Comparison of ENCODE assay signal across 11 cellular contexts in genomic region chr14:22547309-22547947, GRCh38. TPM values are rescaled to one million over a fixed set of nuclear protein-coding genes. Genes with fewer than 3 reads are reported as not detected.
DNase-seq lines count a peak whose midpoint lies in the region; ATAC-seq and TF ChIP-seq lines count a peak whose summit lies in the region.
"Had no signal": no experiment of that assay in that cellular context is flagged by ENCODE, and none has a peak within 500 bp of the region (broad histone marks: within the 10 kb centered on the region; RNA-seq: fewer than 3 reads in every experiment).

No MANE protein-coding gene starts in this region.

- H3K9me3 Mint-ChIP-seq in stimulated activated naive CD8-positive, alpha-beta T cell treated with anti-CD3 and anti-CD28 coated beads, Interleukin-15, Interleukin-2, amounts not matched to agents 100 ng/mL and 50 ng/mL, for 24 hours, result no peaks in the 10 kb centered on the region
- no peaks in the 10 kb centered on the region for H3K9me3 Mint-ChIP-seq in central memory CD8-positive, alpha-beta T cell

- H3K9me3 ChIP-seq in mucosa of rectum (ENCODE audit: control insufficient read depth in 2 of 2, low read length in 2 of 2) (no peaks in the 10 kb centered on the region), vagina (no peaks in the 10 kb centered on the region)

- peak overlapping the region; percentile 74 to 78 for H3K27ac ChIP-seq in mucosa of rectum (ENCODE audit: low read depth in 2 of 2, low read length in 2 of 2)
- H3K27ac ChIP-seq in vagina, result peak overlapping the region; percentile 87

- no peaks in the 10 kb centered on the region for H3K27me3 Mint-ChIP-seq in stimulated activated naive CD8-positive, alpha-beta T cell treated with anti-CD3 and anti-CD28 coated beads, Interleukin-15, Interleukin-2, amounts not matched to agents 100 ng/mL and 50 ng/mL, for 24 hours
- no peaks in the 10 kb centered on the region for H3K27me3 Mint-ChIP-seq in central memory CD8-positive, alpha-beta T cell

- intact Hi-C loops in vagina (cut with DNase I), result no loop called here

- H3K4me1 Mint-ChIP-seq in stimulated activated naive CD8-positive, alpha-beta T cell treated with anti-CD3 and anti-CD28 coated beads, Interleukin-15, Interleukin-2, amounts not matched to agents 100 ng/mL and 50 ng/mL, for 24 hours (ENCODE audit: low read depth), result peaks cover 99% of the 10 kb centered on the region
- H3K4me1 Mint-ChIP-seq in central memory CD8-positive, alpha-beta T cell, result peaks cover 96% of the 10 kb centered on the region

- H3K9ac ChIP-seq in mucosa of rectum (ENCODE audit: low read depth in 1 of 2, low read length in 2 of 2), result peak overlapping the region in 1 of 2 donors; percentile 47

- H3K4me1 ChIP-seq in mucosa of rectum (ENCODE audit: control insufficient read depth in 2 of 2, insufficient read depth in 2 of 2, low read length in 2 of 2) (peaks cover 22 to 29% of the 10 kb centered on the region in 2 donors), vagina (peaks cover 40% of the 10 kb centered on the region)

- peaks cover 99% of the 10 kb centered on the region for H3K36me3 Mint-ChIP-seq in stimulated activated naive CD8-positive, alpha-beta T cell treated with anti-CD3 and anti-CD28 coated beads, Interleukin-15, Interleukin-2, amounts not matched to agents 100 ng/mL and 50 ng/mL, for 24 hours (ENCODE audit: low read depth)
- peaks cover 97% of the 10 kb centered on the region for H3K36me3 Mint-ChIP-seq in central memory CD8-positive, alpha-beta T cell (ENCODE audit: insufficient read depth)

- no peak for DNase-seq in stimulated activated naive CD8-positive, alpha-beta T cell treated with anti-CD3 and anti-CD28 coated beads, Interleukin-15, Interleukin-2, amounts not matched to agents 100 U/mL and 50 U/mL, for 24 hours
- DNase-seq in central memory CD8-positive, alpha-beta T cell (ENCODE audit: low spot score in 2 of 2), result no peak
- DNase-seq in vagina (ENCODE audit: extremely low spot score in 2 of 2) (no peak), NCI-H1436 (lab: John Stamatoyannopoulos, UW) (no peak), amniotic stem cell (lab: John Stamatoyannopoulos, UW) (no peak)
- DNase-seq: COR-L47, hippocampal formation, NCI-H69 had no signal

- peak overlapping the region; percentile 83 for H3K4me3 Mint-ChIP-seq in stimulated activated naive CD8-positive, alpha-beta T cell treated with anti-CD3 and anti-CD28 coated beads, Interleukin-15, Interleukin-2, amounts not matched to agents 100 ng/mL and 50 ng/mL, for 24 hours
- peak overlapping the region; percentile 77 for H3K4me3 Mint-ChIP-seq in central memory CD8-positive, alpha-beta T cell

- no peak for TF ChIP-seq CTCF in vagina (IDR thresholded peaks at IDR 0.05)

- peak overlapping the region; percentile 98 for H3K27ac Mint-ChIP-seq in stimulated activated naive CD8-positive, alpha-beta T cell treated with anti-CD3 and anti-CD28 coated beads, Interleukin-15, Interleukin-2, amounts not matched to agents 100 ng/mL and 50 ng/mL, for 24 hours
- peak overlapping the region; percentile 100 for H3K27ac Mint-ChIP-seq in central memory CD8-positive, alpha-beta T cell (ENCODE audit: low read depth)

- no peaks in the 10 kb centered on the region for H3K36me3 ChIP-seq in mucosa of rectum (ENCODE audit: control insufficient read depth in 2 of 2, insufficient read depth in 2 of 2, low read length in 2 of 2)
- no peaks in the 10 kb centered on the region for H3K36me3 ChIP-seq in vagina

- H3K27me3 ChIP-seq in mucosa of rectum (ENCODE audit: control insufficient read depth in 2 of 2, insufficient read depth in 2 of 2, low read length in 2 of 2), result no peaks in the 10 kb centered on the region
- no peaks in the 10 kb centered on the region for H3K27me3 ChIP-seq in vagina

- no peak for TF ChIP-seq POLR2A in vagina (IDR thresholded peaks at IDR 0.05)

- ATAC-seq in stimulated activated naive CD8-positive, alpha-beta T cell treated with anti-CD3 and anti-CD28 coated beads, Interleukin-15, Interleukin-2, amounts not matched to agents 100 U/mL and 50 U/mL, for 24 hours, result no peak
- no peak for ATAC-seq in central memory CD8-positive, alpha-beta T cell (replicated peaks; ENCODE audit: extremely low read depth, poor library complexity, severe bottlenecking)
- ATAC-seq in HG02571 (IDR thresholded peaks at IDR 0.05; ENCODE audit: unreplicated experiment), result no peak

- H3K4me3 ChIP-seq in mucosa of rectum (ENCODE audit: low read length in 2 of 2) (no peak overlapping the region), vagina (no peak overlapping the region)

RNA-seq across cellular contexts. Expression of gene DAD1, which starts 41.6 kb away (rescaled TPM):
- 145 TPM for total RNA-seq in vagina

RNA-seq across cellular contexts. Expression of gene ABHD4, which starts 50.7 kb away (rescaled TPM):
- total RNA-seq in vagina, result 31.9 TPM
